ENCODE assay signal across 1 cellular context in genomic region chr9:38047301-38048251, GRCh38.
A peak's percentile ranks its signal among the peaks of the same experiment; 100 is the strongest.
TF ChIP-seq lines count a peak whose summit lies in the region.

No MANE protein-coding gene starts in this region.

TF ChIP-seq in HEK293, 187 proteins besides CTCF, POLR2A, EP300 and RAD21 (continued from another document):
- TF ChIP-seq ZNF148 (tag by site-specific recombination; IDR thresholded peaks at IDR 0.05; ENCODE audit: borderline replicate concordance) (no peak), ZNF391 (tag by site-specific recombination; IDR thresholded peaks at IDR 0.05; ENCODE audit: borderline replicate concordance, low read depth) (no peak), ZNF747 (tag by site-specific recombination; IDR thresholded peaks at IDR 0.05) (no peak), ZNF518A (tag by site-specific recombination; conservative IDR thresholded peaks at IDR 0.05; ENCODE audit: low read depth) (no peak), ZBTB17 (tag by site-specific recombination; IDR thresholded peaks at IDR 0.05) (0 out of 2 replicates have a peak, but pooled peaks have one; percentile 49), ZNF843 (tag by site-specific recombination; IDR thresholded peaks at IDR 0.05) (no peak), ZNF394 (tag by site-specific recombination; IDR thresholded peaks at IDR 0.05; ENCODE audit: borderline replicate concordance) (no peak), ZNF488 (tag by site-specific recombination; IDR thresholded peaks at IDR 0.05) (no peak), ELK4 (IDR thresholded peaks at IDR 0.05; ENCODE audit: borderline replicate concordance, low read depth, low read length) (no peak), BCL11A (tag by site-specific recombination; IDR thresholded peaks at IDR 0.05; ENCODE audit: low read depth) (no peak), ZNF660 (tag by site-specific recombination; IDR thresholded peaks at IDR 0.05) (0 out of 2 replicates have a peak, but pooled peaks have one; percentile 29), ZNF19 (tag by site-specific recombination; IDR thresholded peaks at IDR 0.05; ENCODE audit: low read depth) (no peak), ZNF341 (tag by site-specific recombination; IDR thresholded peaks at IDR 0.05; ENCODE audit: low read depth) (peak; percentile 65), ZFP3 (tag by site-specific recombination; IDR thresholded peaks at IDR 0.05; ENCODE audit: low read depth) (no peak), PATZ1 (tag by site-specific recombination; IDR thresholded peaks at IDR 0.05) (no peak), ZNF621 (tag by site-specific recombination; IDR thresholded peaks at IDR 0.05) (no peak), ZNF146 (tag by site-specific recombination; IDR thresholded peaks at IDR 0.05) (no peak), ZNF16 (tag by site-specific recombination; IDR thresholded peaks at IDR 0.05; ENCODE audit: low read depth) (no peak), ZNF654 (tag by site-specific recombination; IDR thresholded peaks at IDR 0.05; ENCODE audit: low read depth) (no peak), ZNF404 (tag by site-specific recombination; IDR thresholded peaks at IDR 0.05) (no peak), BCL6B (tag by site-specific recombination; IDR thresholded peaks at IDR 0.05) (no peak), ZNF366 (tag by site-specific recombination; conservative IDR thresholded peaks at IDR 0.05) (peak; percentile 44), ZBTB20 (tag by site-specific recombination; IDR thresholded peaks at IDR 0.05) (0 out of 2 replicates have a peak, but pooled peaks have one; percentile 37), ZNF350 (tag by site-specific recombination; IDR thresholded peaks at IDR 0.05) (no peak), YY2 (tag by site-specific recombination; IDR thresholded peaks at IDR 0.05) (no peak), ZNF335 (tag by site-specific recombination; conservative IDR thresholded peaks at IDR 0.05) (0 out of 2 replicates have a peak, but pooled peaks have one; percentile 26), ZNF473 (tag by site-specific recombination; IDR thresholded peaks at IDR 0.05) (no peak), ZEB2 (tag by site-specific recombination; IDR thresholded peaks at IDR 0.05) (0 out of 2 replicates have a peak, but pooled peaks have one; percentile 45), TRIM28 (IDR thresholded peaks at IDR 0.05; ENCODE audit: borderline replicate concordance, low read length) (peak; percentile 43; the same call in 1 of the 2 replicates), ZNF214 (tag by site-specific recombination; IDR thresholded peaks at IDR 0.05; ENCODE audit: borderline replicate concordance) (no peak), KLF17 (tag by site-specific recombination; IDR thresholded peaks at IDR 0.05) (peak; percentile 14; the same call in 1 of the 2 replicates), ZNF169 (tag by site-specific recombination; IDR thresholded peaks at IDR 0.05) (no peak), ZNF302 (tag by site-specific recombination; IDR thresholded peaks at IDR 0.05; ENCODE audit: low read depth) (no peak), PRDM10 (tag by site-specific recombination; IDR thresholded peaks at IDR 0.05) (peak; percentile 95), ZBTB48 (tag by site-specific recombination; IDR thresholded peaks at IDR 0.05) (no peak), ZNF629 (tag by site-specific recombination; IDR thresholded peaks at IDR 0.05) (peak; percentile 36; the same call in 1 of the 2 replicates), SP7 (tag by site-specific recombination; IDR thresholded peaks at IDR 0.05) (peak; percentile 30; the same call in 1 of the 2 replicates), GLIS1 (tag by site-specific recombination; IDR thresholded peaks at IDR 0.05) (peak; percentile 14; the same call in 1 of the 2 replicates), ZNF112 (tag by site-specific recombination; IDR thresholded peaks at IDR 0.05) (no peak), ZNF645 (tag by site-specific recombination; IDR thresholded peaks at IDR 0.05) (no peak)
